ENCODE assay signal across 10 cellular contexts in genomic region chr2:207150294-207150693, GRCh38. TPM values are rescaled to one million over a fixed set of nuclear protein-coding genes. Genes with fewer than 3 reads are reported as not detected.
DNase-seq lines count a peak whose midpoint lies in the region; TF ChIP-seq lines count a peak whose summit lies in the region.
"Had no signal": no experiment of that assay in that cellular context is flagged by ENCODE, and none has a peak within 500 bp of the region (broad histone marks: within the 10 kb centered on the region; RNA-seq: fewer than 3 reads in every experiment).

No MANE protein-coding gene starts in this region.

- BruUV-seq in OCI-LY7 (replicated peaks; lab: Mats Ljungman, UMichigan), result no TSS peak

- H3K4me1 Mint-ChIP-seq in activated naive CD4-positive, alpha-beta T cell treated with anti-CD3 and anti-CD28 coated beads, Interleukin-2, amount 10 ng/mL, durations not matched to agents 7 days and 5 days, result peaks cover 89% of the 10 kb centered on the region
- H3K4me1 Mint-ChIP-seq in chondrocyte (ENCODE audit: low read depth), result peaks cover 92% of the 10 kb centered on the region

- no peaks in the 10 kb centered on the region for H3K36me3 ChIP-seq in OCI-LY7 (ENCODE audit: insufficient read depth, low read length)

- H3K27ac ChIP-seq in HL-60 (replicated peaks) (peak overlapping the region; percentile 61), OCI-LY7 (ENCODE audit: low read depth, low read length, poor library complexity, severe bottlenecking) (no peak overlapping the region)

- CTCF ChIA-PET in activated naive CD4-positive, alpha-beta T cell treated with anti-CD3 and anti-CD28 coated beads, Interleukin-2, amount 10 ng/mL, durations not matched to agents 7 days and 5 days (lab: Charles Lee), result no interaction called here
- CTCF ChIA-PET in OCI-LY7 (lab: Charles Lee; ENCODE audit: unreplicated experiment), result no interaction called here

- H3K4me3 ChIP-seq in HL-60 (replicated peaks; ENCODE audit: insufficient read depth, low read length) (0 out of 2 replicates have a peak overlapping the region, but pooled peaks have one; percentile 3), OCI-LY7 (ENCODE audit: low read depth, low read length, poor library complexity, severe bottlenecking) (no peak overlapping the region)

- no peak overlapping the region for H3K4me3 Mint-ChIP-seq in activated naive CD4-positive, alpha-beta T cell treated with anti-CD3 and anti-CD28 coated beads, Interleukin-2, amount 10 ng/mL, durations not matched to agents 7 days and 5 days
- no peak overlapping the region for H3K4me3 Mint-ChIP-seq in chondrocyte (ENCODE audit: unreplicated experiment)
- H3K4me3 Mint-ChIP-seq: activated T-cell treated with anti-CD3 and anti-CD28 coated beads, Interleukin-2, amount 50 U/mL, for 4 hours had no signal

- TF ChIP-seq CTCF in HL-60 (IDR thresholded peaks at IDR 0.05; ENCODE audit: insufficient read depth, low read length) (no peak), chondrocyte (IDR thresholded peaks at IDR 0.05) (no peak), OCI-LY7 (conservative IDR thresholded peaks at IDR 0.05; ENCODE audit: low read length) (no peak)

- H2AFZ ChIP-seq in OCI-LY7 (ENCODE audit: low read length), result no peak overlapping the region

- H3K36me3 Mint-ChIP-seq in activated naive CD4-positive, alpha-beta T cell treated with anti-CD3 and anti-CD28 coated beads, Interleukin-2, amount 10 ng/mL, durations not matched to agents 7 days and 5 days, result peaks cover 77% of the 10 kb centered on the region
- H3K36me3 Mint-ChIP-seq in chondrocyte (ENCODE audit: low read depth), result peaks cover 19% of the 10 kb centered on the region

- peak overlapping the region; percentile 78 for H3K27ac Mint-ChIP-seq in activated naive CD4-positive, alpha-beta T cell treated with anti-CD3 and anti-CD28 coated beads, Interleukin-2, amount 10 ng/mL, durations not matched to agents 7 days and 5 days
- H3K27ac Mint-ChIP-seq in chondrocyte (ENCODE audit: unreplicated experiment), result peak overlapping the region; percentile 77

- no peaks in the 10 kb centered on the region for H4K20me1 ChIP-seq in OCI-LY7 (ENCODE audit: insufficient read depth, low read length)

- H3K79me2 ChIP-seq in OCI-LY7 (ENCODE audit: insufficient read depth, low read depth, low read length), result no peaks in the 10 kb centered on the region

- no peak for DNase-seq in activated naive CD4-positive, alpha-beta T cell treated with anti-CD3 and anti-CD28 coated beads, Interleukin-2, amount 10 ng/mL, durations not matched to agents 7 days and 5 days
- DNase-seq in activated naive CD4-positive, alpha-beta T cell treated with anti-CD3 and anti-CD28 coated beads, Interleukin-2, amount 50 U/mL, for 16 hours, result no peak
- no peak for DNase-seq in HL-60 (ENCODE audit: low read depth in 1 of 2, low spot score in 1 of 2)
- DNase-seq in chondrocyte (ENCODE audit: low spot score), result no peak
- peak; percentile 40 for DNase-seq in superior temporal gyrus (ENCODE audit: extremely low spot score)
- DNase-seq in OCI-LY7 (ENCODE audit: low spot score), result no peak
- no peak for DNase-seq in activated CD4-positive, CD25-positive, alpha-beta regulatory T cell treated with anti-CD3 and anti-CD28 coated beads, Interleukin-2, amount 50 U/mL, for 72 hours
- no peak for DNase-seq in activated CD4-positive, alpha-beta T cell treated with anti-CD3 and anti-CD28 coated beads, Interleukin-2, amount 50 U/mL, for 4 hours
- DNase-seq: activated T-cell treated with anti-CD3 and anti-CD28 coated beads, Interleukin-2, amount 50 U/mL, for 4 hours; nucleus accumbens had no signal

- no peak overlapping the region for H3K4me2 ChIP-seq in OCI-LY7 (ENCODE audit: low read length)

- POLR2A ChIA-PET in OCI-LY7 (lab: Charles Lee), result interaction anchor here (0.6 kb wide), 1 partner anchor 755 kb away, joined by 3 read pairs; no protein-coding TSS in a partner anchor

- no peaks in the 10 kb centered on the region for H3K27me3 Mint-ChIP-seq in activated naive CD4-positive, alpha-beta T cell treated with anti-CD3 and anti-CD28 coated beads, Interleukin-2, amount 10 ng/mL, durations not matched to agents 7 days and 5 days
- no peaks in the 10 kb centered on the region for H3K27me3 Mint-ChIP-seq in chondrocyte (ENCODE audit: low read depth)

- no peaks in the 10 kb centered on the region for H3K27me3 ChIP-seq in HL-60 (ENCODE audit: insufficient read depth, poor library complexity, severe bottlenecking)

- no peaks in the 10 kb centered on the region for H3K9me3 ChIP-seq in OCI-LY7 (ENCODE audit: low read length)

- no peaks in the 10 kb centered on the region for H3K9me3 Mint-ChIP-seq in activated naive CD4-positive, alpha-beta T cell treated with anti-CD3 and anti-CD28 coated beads, Interleukin-2, amount 10 ng/mL, durations not matched to agents 7 days and 5 days
- no peaks in the 10 kb centered on the region for H3K9me3 Mint-ChIP-seq in chondrocyte (ENCODE audit: low read depth)
- H3K9me3 Mint-ChIP-seq: activated T-cell treated with anti-CD3 and anti-CD28 coated beads, Interleukin-2, amount 50 U/mL, for 4 hours had no signal

- no peaks in the 10 kb centered on the region for H3K4me1 ChIP-seq in OCI-LY7 (ENCODE audit: insufficient read depth, low read length, poor library complexity, severe bottlenecking)

- H3K9me2 ChIP-seq in OCI-LY7 (ENCODE audit: insufficient read depth, low read length), result no peaks in the 10 kb centered on the region

- intact Hi-C loops in OCI-LY7 (cut with micrococcal nuclease; ENCODE audit: unreplicated experiment), result no loop called here

RNA-seq across cellular contexts. Expression of gene KLF7, which starts 15.5 kb away (rescaled TPM):
- 37.5 to 46.2 TPM (median 38.5 TPM) in 3 replicates for total RNA-seq in chondrocyte
- total RNA-seq in OCI-LY7 (2014; rRNA removed; shearing (Covaris generic)), result 0.08 TPM in 1 of 2 replicates, not detected in the other
- total RNA-seq in OCI-LY7 (2022), result 0.35 TPM in 1 of 2 replicates, not detected in the other

Comparison
In these comparisons a context has a peak if more than half of its experiments do, and no peak if none do; other contexts are left out.
1. RNA of gene KLF7, which starts 15.5 kb away (total RNA-seq): 37.5 to 46.2 TPM in chondrocyte; 0.08 to 0.35 TPM in OCI-LY7; every median in the first group is over 10 times any median in the second.